In genomic region chr2:151767536-151767935, GRCh38 we compare ENCODE assay signal across 26 cellular contexts. TPM values are rescaled to one million over a fixed set of nuclear protein-coding genes. Genes with fewer than 3 reads are reported as not detected.
DNase-seq lines count a peak whose midpoint lies in the region; ATAC-seq and TF ChIP-seq lines count a peak whose summit lies in the region.
"Had no signal": no experiment of that assay in that cellular context is flagged by ENCODE, and none has a peak within 500 bp of the region (broad histone marks: within the 10 kb centered on the region; RNA-seq: fewer than 3 reads in every experiment).

No MANE protein-coding gene starts in this region.

- in situ Hi-C loops in GM23248 (cut with MboI), result no loop called here

- no peaks in the 10 kb centered on the region for H3K27me3 ChIP-seq in GM23248 (replicated peaks; ENCODE audit: insufficient read depth)
- no peaks in the 10 kb centered on the region for H3K27me3 ChIP-seq in PC-3 (ENCODE audit: low read length)
- H3K27me3 ChIP-seq in foreskin keratinocyte, result no peaks in the 10 kb centered on the region
- no peaks in the 10 kb centered on the region for H3K27me3 ChIP-seq in osteoblast (ENCODE audit: insufficient read depth, low read length)
- H3K27me3 ChIP-seq: heart left ventricle, sigmoid colon, stomach, upper lobe of left lung had no signal

- intact Hi-C loops in PC-3 (cut with micrococcal nuclease), result no loop called here

- H3K9ac ChIP-seq in GM23248 (no peak overlapping the region), PC-3 (ENCODE audit: low read length) (no peak overlapping the region)

- H3K36me3 ChIP-seq in GM23248 (ENCODE audit: low read depth), result no peaks in the 10 kb centered on the region
- no peaks in the 10 kb centered on the region for H3K36me3 ChIP-seq in PC-3 (ENCODE audit: low read depth, low read length)
- no peaks in the 10 kb centered on the region for H3K36me3 ChIP-seq in osteoblast (ENCODE audit: insufficient read depth, low read length)
- H3K36me3 ChIP-seq: heart left ventricle, left ventricle myocardium inferior, sigmoid colon, stomach, upper lobe of left lung had no signal

- H3K36me3 Mint-ChIP-seq in stimulated activated naive B cell treated with anti-CD40 and anti-IgM and Interleukin-4, amounts not matched to agents 10 μg/mL and 1 μg/mL and 100 μg/mL, for 72 hours, result peaks cover 15 to 20% of the 10 kb centered on the region in 2 donors
- peaks cover 3% of the 10 kb centered on the region for H3K36me3 Mint-ChIP-seq in T-helper 2 cell treated with Interferon-gamma antibody and Interleukin-4, amounts not matched to agents 5 μg/mL and 100 μg/mL, for 36 hours (ENCODE audit: low read depth)

- H3K27ac ChIP-seq in GM23248 (no peak overlapping the region), PC-3 (ENCODE audit: low read length) (no peak overlapping the region), foreskin keratinocyte (no peak overlapping the region), osteoblast (ENCODE audit: low read depth, low read length) (no peak overlapping the region)
- H3K27ac ChIP-seq: left ventricle myocardium inferior, sigmoid colon, stomach, upper lobe of left lung had no signal

- peak; percentile 59; the same call in 1 of the 2 replicates for ATAC-seq in PC-3
- ATAC-seq in foreskin keratinocyte, result peak; percentile 17
- ATAC-seq in stimulated activated naive B cell treated with anti-CD40 and anti-IgM and Interleukin-4, amounts not matched to agents 10 μg/mL and 1 μg/mL and 100 μg/mL, for 72 hours (replicated peaks), result no peak
- ATAC-seq in GM19023 (IDR thresholded peaks at IDR 0.05; ENCODE audit: unreplicated experiment), result no peak
- ATAC-seq: mucosa of descending colon, Right ventricle myocardium inferior, T-cell had no signal

- TF ChIP-seq CTCF in PC-3 (conservative IDR thresholded peaks at IDR 0.05; ENCODE audit: low read depth, low read length) (no peak), foreskin keratinocyte (conservative IDR thresholded peaks at IDR 0.05) (no peak), osteoblast (IDR thresholded peaks at IDR 0.05; ENCODE audit: extremely low read depth, low read depth, low read length) (no peak)

- H3F3A ChIP-seq in GM23248 (ENCODE audit: insufficient read depth) (peaks cover 7% of the 10 kb centered on the region; the same call in 1 of the 2 replicates), PC-3 (ENCODE audit: low read length, unreplicated experiment) (no peaks in the 10 kb centered on the region)

- WGBS in GM23248 (ENCODE audit: low coverage in 1 of 2, low lambda C conversion rate in 2 of 2, missing lambda C conversion rate in 2 of 2), 2 experiments, result 94 to 97% methylated on average over 2 of the region's 2 CpGs

- H3K4me3 Mint-ChIP-seq in stimulated activated naive B cell treated with anti-CD40 and anti-IgM and Interleukin-4, amounts not matched to agents 10 μg/mL and 1 μg/mL and 100 μg/mL, for 72 hours, result no peak overlapping the region
- H3K4me3 Mint-ChIP-seq in T-helper 2 cell treated with Interferon-gamma antibody and Interleukin-4, amounts not matched to agents 5 μg/mL and 100 μg/mL, for 36 hours, result no peak overlapping the region
- H3K4me3 Mint-ChIP-seq: activated CD4-positive, alpha-beta memory T cell treated with anti-CD3 and anti-CD28 coated beads, Interleukin-2, amount 10 ng/mL, durations not matched to agents 7 days and 5 days; T-cell had no signal

- CTCF ChIA-PET in PC-3 (lab: Charles Lee), result no interaction called here

- H3K4me3 ChIP-seq in GM23248 (no peak overlapping the region), PC-3 (ENCODE audit: low read length) (no peak overlapping the region), osteoblast (ENCODE audit: insufficient read depth, low read length) (no peak overlapping the region)
- H3K4me3 ChIP-seq: heart left ventricle, left ventricle myocardium inferior, mucosa of descending colon, sigmoid colon, stomach, upper lobe of left lung had no signal

- peaks cover 63 to 96% of the 10 kb centered on the region in 2 donors for H3K4me1 Mint-ChIP-seq in stimulated activated naive B cell treated with anti-CD40 and anti-IgM and Interleukin-4, amounts not matched to agents 10 μg/mL and 1 μg/mL and 100 μg/mL, for 72 hours
- peaks cover 11% of the 10 kb centered on the region for H3K4me1 Mint-ChIP-seq in T-helper 2 cell treated with Interferon-gamma antibody and Interleukin-4, amounts not matched to agents 5 μg/mL and 100 μg/mL, for 36 hours (ENCODE audit: low read depth)

- H3K4me1 ChIP-seq in GM23248 (ENCODE audit: insufficient read depth) (peaks cover 18% of the 10 kb centered on the region), PC-3 (ENCODE audit: insufficient read depth, low read length) (no peaks in the 10 kb centered on the region), foreskin keratinocyte (no peaks in the 10 kb centered on the region), osteoblast (ENCODE audit: insufficient read depth, low read length) (peaks cover 6% of the 10 kb centered on the region)

- H4K20me1 ChIP-seq in GM23248 (ENCODE audit: insufficient read depth), result no peaks in the 10 kb centered on the region
- H4K20me1 ChIP-seq in PC-3 (ENCODE audit: low read length), result no peaks in the 10 kb centered on the region
- no peaks in the 10 kb centered on the region for H4K20me1 ChIP-seq in osteoblast (ENCODE audit: insufficient read depth, low read length)

- peaks cover 0 to 6% of the 10 kb centered on the region in 2 donors for H3K9me3 Mint-ChIP-seq in stimulated activated naive B cell treated with anti-CD40 and anti-IgM and Interleukin-4, amounts not matched to agents 10 μg/mL and 1 μg/mL and 100 μg/mL, for 72 hours
- H3K9me3 Mint-ChIP-seq in T-helper 2 cell treated with Interferon-gamma antibody and Interleukin-4, amounts not matched to agents 5 μg/mL and 100 μg/mL, for 36 hours, result peaks cover 3% of the 10 kb centered on the region
- H3K9me3 Mint-ChIP-seq: activated CD4-positive, alpha-beta memory T cell treated with anti-CD3 and anti-CD28 coated beads, Interleukin-2, amount 10 ng/mL, durations not matched to agents 7 days and 5 days had no signal

- BruUV-seq in PC-3 (replicated peaks; lab: Mats Ljungman, UMichigan), result no TSS peak

- H3K27ac Mint-ChIP-seq in stimulated activated naive B cell treated with anti-CD40 and anti-IgM and Interleukin-4, amounts not matched to agents 10 μg/mL and 1 μg/mL and 100 μg/mL, for 72 hours, result peak overlapping the region; percentile 89
- H3K27ac Mint-ChIP-seq in T-helper 2 cell treated with Interferon-gamma antibody and Interleukin-4, amounts not matched to agents 5 μg/mL and 100 μg/mL, for 36 hours, result no peak overlapping the region
- H3K27ac Mint-ChIP-seq: activated CD4-positive, alpha-beta memory T cell treated with anti-CD3 and anti-CD28 coated beads, Interleukin-2, amount 10 ng/mL, durations not matched to agents 7 days and 5 days; T-cell had no signal

- H3K9me2 ChIP-seq in GM23248 (ENCODE audit: insufficient read depth) (no peaks in the 10 kb centered on the region), PC-3 (replicated peaks; ENCODE audit: low read length) (no peaks in the 10 kb centered on the region)

- H3K9me3 ChIP-seq in GM23248 (ENCODE audit: low read depth) (no peaks in the 10 kb centered on the region), PC-3 (ENCODE audit: low read length) (no peaks in the 10 kb centered on the region), osteoblast (ENCODE audit: low read depth, low read length) (no peaks in the 10 kb centered on the region)
- H3K9me3 ChIP-seq: mucosa of descending colon, sigmoid colon, stomach, upper lobe of left lung had no signal

- H2AFZ ChIP-seq in GM23248 (no peak overlapping the region), PC-3 (ENCODE audit: low read length) (no peak overlapping the region), osteoblast (ENCODE audit: low read length) (no peak overlapping the region)

- H3K4me2 ChIP-seq in GM23248 (ENCODE audit: unreplicated experiment), result no peak overlapping the region
- H3K4me2 ChIP-seq in PC-3 (ENCODE audit: low read length), result no peak overlapping the region
- no peak overlapping the region for H3K4me2 ChIP-seq in osteoblast (ENCODE audit: insufficient read depth, low read length)

- H3K27me3 Mint-ChIP-seq in stimulated activated naive B cell treated with anti-CD40 and anti-IgM and Interleukin-4, amounts not matched to agents 10 μg/mL and 1 μg/mL and 100 μg/mL, for 72 hours, result no peaks in the 10 kb centered on the region
- H3K27me3 Mint-ChIP-seq in T-helper 2 cell treated with Interferon-gamma antibody and Interleukin-4, amounts not matched to agents 5 μg/mL and 100 μg/mL, for 36 hours (ENCODE audit: low read depth), result no peaks in the 10 kb centered on the region
- H3K27me3 Mint-ChIP-seq: activated CD4-positive, alpha-beta memory T cell treated with anti-CD3 and anti-CD28 coated beads, Interleukin-2, amount 10 ng/mL, durations not matched to agents 7 days and 5 days; T-cell had no signal

- H3K79me2 ChIP-seq in GM23248 (ENCODE audit: insufficient read depth) (no peaks in the 10 kb centered on the region), PC-3 (ENCODE audit: low read length) (no peaks in the 10 kb centered on the region), osteoblast (ENCODE audit: insufficient read depth, low read length) (no peaks in the 10 kb centered on the region)

- peak; percentile 37 for DNase-seq in GM23248
- no peak for DNase-seq in PC-3
- DNase-seq in foreskin keratinocyte, result no peak
- no peak for DNase-seq in stimulated activated naive B cell treated with anti-CD40 and anti-IgM and Interleukin-4, amounts not matched to agents 10 μg/mL and 1 μg/mL and 100 μg/mL, for 72 hours
- no peak for DNase-seq in T-helper 2 cell treated with Interferon-gamma antibody and Interleukin-4, amounts not matched to agents 5 μg/mL and 100 μg/mL, for 36 hours (ENCODE audit: low spot score)
- DNase-seq in osteoblast (ENCODE audit: insufficient read length, low spot score, missing footprints), result no peak
- DNase-seq: activated CD4-positive, alpha-beta memory T cell treated with anti-CD3 and anti-CD28 coated beads, Interleukin-2, amount 10 ng/mL, durations not matched to agents 7 days and 5 days; activated naive CD4-positive, alpha-beta T cell treated with Interleukin-2 at 50 U/mL for 16 hours; activated T-cell treated with anti-CD3 and anti-CD28 coated beads, Interleukin-2, amount 50 U/mL, for 1 hour; aorta; C1 segment of cervical spinal cord; cerebellar nuclear complex; DMS 273 treated with DMSO at 0.1 percent for 48 hours; effector CD8-positive, alpha-beta T cell; heart left ventricle; left ventricle myocardium inferior; mucosa of descending colon; NCI-H1048; NCI-H2107; NCI-H510A treated with DMSO at 0.1 percent for 48 hours; sigmoid colon; stomach; T-cell; upper lobe of left lung had no signal

- POLR2A ChIA-PET in PC-3 (lab: Charles Lee; ENCODE audit: unreplicated experiment), result no interaction called here

RNA-seq across cellular contexts. Expression of gene NEB, which starts 33.3 kb away (rescaled TPM):
- total RNA-seq in GM23248 (2014; rRNA removed; shearing (Covaris generic)), result 1.3 and 1.5 TPM in 2 replicates
- polyA plus RNA-seq in GM23248 (2016; fragmentation: Nextera tagmentation; extraction: Ambion mirVana) (0.11 and 0.22 TPM in 2 replicates), foreskin keratinocyte (not detected in 2 replicates)
- total RNA-seq in PC-3 (2014; rRNA removed) (under 0.01 and 0.11 TPM in 2 replicates), foreskin keratinocyte (under 0.01 and 0.27 TPM in 2 replicates), osteoblast (0.29 and 0.36 TPM in 2 replicates)

Comparison
In these comparisons a context has a peak if more than half of its experiments do, and no peak if none do; other contexts are left out.
1. ATAC-seq: peak in PC-3 (single experiment) and foreskin keratinocyte (single experiment); none in stimulated activated naive B cell treated with anti-CD40 and anti-IgM and Interleukin-4, amounts not matched to agents 10 μg/mL and 1 μg/mL and 100 μg/mL, for 72 hours (0 of 2) and GM19023 (single experiment).